1 cellular context compared by ENCODE assay signal in genomic region chr1:219173758-219174671, GRCh38.
TF ChIP-seq lines count a peak whose summit lies in the region.

LYPLAL1 (plus strand) TSS chr1:219173878; CDS start chr1:219173891, 13 bp downstream.

TF ChIP-seq in HEK293, 187 proteins besides CTCF, POLR2A, EP300 and RAD21 (continued from another document and continues in another):
- TF ChIP-seq KLF17 (tag by site-specific recombination; IDR thresholded peaks at IDR 0.05) = no peak
- TF ChIP-seq PRDM4 (tag by site-specific recombination; IDR thresholded peaks at IDR 0.05) = no peak
- no peak; the same call in 1 of the 2 replicates for TF ChIP-seq TRIM28 (IDR thresholded peaks at IDR 0.05; ENCODE audit: borderline replicate concordance, low read length)
- TF ChIP-seq ZFP41 (tag by site-specific recombination; IDR thresholded peaks at IDR 0.05; ENCODE audit: borderline replicate concordance) = no peak
- peak; percentile 69 for TF ChIP-seq SP2 (tag by site-specific recombination; IDR thresholded peaks at IDR 0.05)
- TF ChIP-seq ZNF248 (tag by site-specific recombination; IDR thresholded peaks at IDR 0.05) = no peak
- TF ChIP-seq WT1 (tag by site-specific recombination; IDR thresholded peaks at IDR 0.05) = peak; percentile 47; the same call in 1 of the 2 replicates
- TF ChIP-seq ZBTB17 (tag by site-specific recombination; IDR thresholded peaks at IDR 0.05) = no peak; the same call in 1 of the 2 replicates
- TF ChIP-seq HOXC10 (CRISPR knock-in tag; IDR thresholded peaks at IDR 0.05) = no peak
- TF ChIP-seq ZNF114 (tag by site-specific recombination; IDR thresholded peaks at IDR 0.05) = no peak
- no peak for TF ChIP-seq ZBTB49 (tag by site-specific recombination; IDR thresholded peaks at IDR 0.05; ENCODE audit: low read depth)
- no peak; the same call in 1 of the 2 replicates for TF ChIP-seq KLF9 (tag by site-specific recombination; IDR thresholded peaks at IDR 0.05; ENCODE audit: low read depth)
- TF ChIP-seq ZNF202 (tag by site-specific recombination; IDR thresholded peaks at IDR 0.05; ENCODE audit: borderline replicate concordance) = no peak
- no peak for TF ChIP-seq ZBTB7A (tag by site-specific recombination; IDR thresholded peaks at IDR 0.05; ENCODE audit: low read depth)
- no peak for TF ChIP-seq ZNF341 (tag by site-specific recombination; IDR thresholded peaks at IDR 0.05; ENCODE audit: low read depth)
- no peak for TF ChIP-seq ZNF623 (tag by site-specific recombination; IDR thresholded peaks at IDR 0.05)
- no peak for TF ChIP-seq ZNF530 (tag by site-specific recombination; IDR thresholded peaks at IDR 0.05; ENCODE audit: low read depth)
- peak; percentile 94 for TF ChIP-seq HIC1 (tag by site-specific recombination; IDR thresholded peaks at IDR 0.05)
- no peak for TF ChIP-seq ZBTB44 (tag by site-specific recombination; IDR thresholded peaks at IDR 0.05)
- no peak for TF ChIP-seq ZNF37A (tag by site-specific recombination; IDR thresholded peaks at IDR 0.05)
- TF ChIP-seq ZNF274 (IDR thresholded peaks at IDR 0.05; ENCODE audit: low read length) = no peak
- no peak for TF ChIP-seq ZNF274 (tag by site-specific recombination; IDR thresholded peaks at IDR 0.05; ENCODE audit: borderline replicate concordance)
- TF ChIP-seq SCRT1 (tag by site-specific recombination; IDR thresholded peaks at IDR 0.05; ENCODE audit: borderline replicate concordance) = no peak
- TF ChIP-seq ZNF26 (tag by site-specific recombination; IDR thresholded peaks at IDR 0.05) = no peak
- TF ChIP-seq ZNF488 (tag by site-specific recombination; IDR thresholded peaks at IDR 0.05) = no peak
- TF ChIP-seq PRDM2 (tag by site-specific recombination; IDR thresholded peaks at IDR 0.05; ENCODE audit: borderline replicate concordance) = no peak
- no peak for TF ChIP-seq ZNF777 (tag by site-specific recombination; IDR thresholded peaks at IDR 0.05; ENCODE audit: borderline replicate concordance)
- peak; percentile 85 for TF ChIP-seq ZNF121 (tag by site-specific recombination; IDR thresholded peaks at IDR 0.05)
- no peak for TF ChIP-seq ZNF138 (tag by site-specific recombination; IDR thresholded peaks at IDR 0.05; ENCODE audit: borderline replicate concordance)
- TF ChIP-seq ZNF311 (tag by site-specific recombination; IDR thresholded peaks at IDR 0.05; ENCODE audit: borderline replicate concordance) = no peak
- TF ChIP-seq ZFP69B (tag by site-specific recombination; IDR thresholded peaks at IDR 0.05) = peak; percentile 64
- peak; percentile 82 for TF ChIP-seq KLF8 (tag by site-specific recombination; IDR thresholded peaks at IDR 0.05)
- TF ChIP-seq ZNF830 (tag by site-specific recombination; IDR thresholded peaks at IDR 0.05; ENCODE audit: low read depth) = no peak
- peak; percentile 61 for TF ChIP-seq ZNF843 (tag by site-specific recombination; IDR thresholded peaks at IDR 0.05)
- peak; percentile 86 for TF ChIP-seq ZNF501 (tag by site-specific recombination; IDR thresholded peaks at IDR 0.05)
- TF ChIP-seq PRDM10 (tag by site-specific recombination; IDR thresholded peaks at IDR 0.05) = peak; percentile 79
- TF ChIP-seq ZNF707 (tag by site-specific recombination; IDR thresholded peaks at IDR 0.05) = no peak
